1 cellular context compared by ENCODE assay signal in the genomic region with DNA sequence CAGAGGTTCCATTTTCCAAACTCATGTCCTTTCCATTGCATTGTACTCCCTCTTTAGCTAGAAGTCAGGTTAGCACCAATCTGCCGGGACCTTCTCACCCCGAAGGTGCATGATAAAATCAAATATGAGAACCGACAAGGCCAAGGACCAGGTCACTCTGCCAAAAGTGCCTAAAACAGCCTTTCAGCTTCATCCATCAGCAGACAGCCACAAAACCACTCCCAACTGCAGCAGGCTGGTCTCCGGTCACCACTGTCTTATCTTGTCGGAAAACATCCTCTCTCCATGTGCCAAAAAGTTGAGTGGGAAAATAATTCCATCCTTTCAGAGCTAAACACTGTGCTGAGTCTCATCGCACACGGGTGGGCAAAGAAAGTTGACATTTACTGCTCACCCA.
A peak's percentile ranks its signal among the peaks of the same experiment; 100 is the strongest.
TF ChIP-seq lines count a peak whose summit lies in the region.

No MANE protein-coding gene starts in this region.

TF ChIP-seq in HepG2, 621 proteins besides CTCF, POLR2A, EP300 and RAD21:
- TF ChIP-seq CENPX (CRISPR knock-in tag; IDR thresholded peaks at IDR 0.05) (no peak), ZFX (CRISPR knock-in tag; IDR thresholded peaks at IDR 0.05; ENCODE audit: low read depth) (0 out of 2 replicates have a peak, but pooled peaks have one; percentile 17)
